8 cellular contexts compared by ENCODE assay signal in the genomic region with DNA sequence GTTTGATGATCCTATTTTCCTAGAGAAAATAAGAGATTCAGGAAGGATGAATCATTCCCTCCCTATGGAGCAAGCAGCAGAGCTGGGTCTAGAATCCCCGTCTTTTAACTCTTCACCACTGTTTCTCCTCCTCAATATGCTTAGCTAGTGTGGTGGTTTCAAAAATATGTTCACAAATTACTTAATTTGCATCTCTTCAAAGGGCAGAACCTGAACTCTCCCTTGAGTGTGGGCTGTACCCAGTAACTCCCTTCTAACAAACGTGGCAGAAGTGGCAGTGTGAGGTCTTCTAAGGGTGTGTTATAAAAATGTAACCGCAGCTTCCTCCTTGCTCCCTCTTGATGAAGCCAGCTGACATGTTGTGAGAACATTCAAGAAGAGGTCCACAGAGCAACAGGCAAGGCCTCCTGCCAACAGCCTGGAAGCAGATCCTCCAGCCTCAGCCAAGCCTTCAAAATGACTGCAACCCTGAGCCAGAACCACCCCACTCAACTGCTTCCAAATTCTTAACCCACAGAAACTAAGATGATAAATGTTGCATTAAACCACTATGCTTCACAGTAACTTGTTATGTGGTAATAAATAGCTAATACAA. TPM values are rescaled to one million over a fixed set of nuclear protein-coding genes. Genes with fewer than 3 reads are reported as not detected.
DNase-seq lines count a peak whose midpoint lies in the region; ATAC-seq and TF ChIP-seq lines count a peak whose summit lies in the region.

No MANE protein-coding gene starts in this region.

- POLR2A ChIA-PET in AG04450 (lab: Yijun Ruan, JAX) = interaction anchor here (0.7 to 1.5 kb wide), 4 partner anchors 36 to 479 kb away, joined by 3 to 5 read pairs (median 3); no protein-coding TSS in a partner anchor

- TF ChIP-seq CTCF in AG04450 (IDR thresholded peaks at IDR 0.05; ENCODE audit: low read depth, low read length) (no peak), body of pancreas (IDR thresholded peaks at IDR 0.05) (no peak)

- H3K9me3 ChIP-seq in AG04450 (ENCODE audit: control insufficient read depth, insufficient read depth, low read length) (no peaks in the 10 kb centered on the region), T-helper 17 cell (ENCODE audit: control insufficient read depth, low read length, poor library complexity, severe bottlenecking) (no peaks in the 10 kb centered on the region), body of pancreas (no peaks in the 10 kb centered on the region)

- peak; percentile 55 for DNase-seq in AG04450 (ENCODE audit: low read depth, low spot score)
- DNase-seq in T-helper 17 cell = peak in 2 of 3 donors; percentile 13 to 18
- DNase-seq in body of pancreas = peak in 3 of 4 donors; percentile 35 to 71 (median 57)
- peak; percentile 44 to 60 for DNase-seq in left colon
- DNase-seq in stimulated activated CD4-positive, alpha-beta T cell treated with anti-CD3 and anti-CD28 coated beads, TNF-alpha, amount 100 ng/mL, for 48 hours (ENCODE audit: low read depth in 3 of 3) = peak in 2 of 3 donors; percentile 21 to 32
- no peak for DNase-seq in HuH-7 (ENCODE audit: low spot score)

- H3K36me3 Mint-ChIP-seq in T-helper 17 cell (ENCODE audit: low read depth) = no peaks in the 10 kb centered on the region

- H3K4me1 ChIP-seq in body of pancreas = peaks cover 38% of the 10 kb centered on the region

- WGBS in body of pancreas, 2 donors = 40 to 56% methylated on average over 2 to 3 of the region's 3 CpGs

- peak overlapping the region; percentile 91 for H3K27ac Mint-ChIP-seq in T-helper 17 cell

- CTCF ChIA-PET in AG04450 (lab: Charles Lee) = interaction anchor here (0.9 kb wide), 1 partner anchor 216 kb away, joined by 3 read pairs; no protein-coding TSS in a partner anchor

- H3K27me3 Mint-ChIP-seq in T-helper 17 cell = no peaks in the 10 kb centered on the region

- no peak for TF ChIP-seq POLR2A in body of pancreas (IDR thresholded peaks at IDR 0.05)

- no peaks in the 10 kb centered on the region for H3K36me3 ChIP-seq in body of pancreas (replicated peaks in 1 of 2; ENCODE audit: insufficient read depth in 1 of 2, low read depth in 2 of 2)

- H3K4me3 Mint-ChIP-seq in T-helper 17 cell = peak overlapping the region; percentile 83

- peaks cover 54% of the 10 kb centered on the region for H3K4me1 Mint-ChIP-seq in T-helper 17 cell

- ATAC-seq in GM19328 (IDR thresholded peaks at IDR 0.05; ENCODE audit: unreplicated experiment) (peak; percentile 78), HG03460 (IDR thresholded peaks at IDR 0.05; ENCODE audit: unreplicated experiment) (peak; percentile 90), T-helper 17 cell (peak; percentile 98), body of pancreas (peak; percentile 30), left colon (peak; percentile 83)

- H3K27ac ChIP-seq in AG04450 (ENCODE audit: low read depth, low read length) = peak overlapping the region; percentile 86
- no peak overlapping the region for H3K27ac ChIP-seq in body of pancreas

- H3K4me3 ChIP-seq in AG04450 (ENCODE audit: low read depth, low read length) (peak overlapping the region; percentile 31), body of pancreas (no peak overlapping the region)

- H3K27me3 ChIP-seq in AG04450 (ENCODE audit: control insufficient read depth, insufficient read depth, low read length) (no peaks in the 10 kb centered on the region), body of pancreas (no peaks in the 10 kb centered on the region)

- intact Hi-C loops in body of pancreas (cut with DNase I) (no loop called here), left colon (cut with DNase I, micrococcal nuclease) (no loop called here)

RNA-seq across cellular contexts. Expression of a gene that starts 36.6 kb away (rescaled TPM):
- polyA plus RNA-seq in AG04450 (2011; rRNA removed) = 22.4 and 23.7 TPM in 2 replicates
- 22.1 and 28.9 TPM in 2 replicates for polyA minus RNA-seq in AG04450 (2011; rRNA and poly(A)+ RNA removed)
- total RNA-seq in T-helper 17 cell (10 to 100 TPM; 46.2 to 50.0 TPM), body of pancreas (10 to 100 TPM; 23.4 to 31.1 TPM), left colon (10 to 100 TPM; 32.8 to 35.0 TPM)

Comparison
In these comparisons a context has a peak if more than half of its experiments do, and no peak if none do; other contexts are left out.
1. ATAC-seq: peak in every context shown above with its lines; median percentile 98 in T-helper 17 cell; 90 in HG03460; 83 in left colon; 78 in GM19328; 30 in body of pancreas.